In genomic region chr18:50644807-50645206, GRCh38 we compare ENCODE assay signal across 9 cellular contexts.
DNase-seq lines count a peak whose midpoint lies in the region; ATAC-seq and TF ChIP-seq lines count a peak whose summit lies in the region.
"Had no signal": no experiment of that assay in that cellular context is flagged by ENCODE, and none has a peak within 500 bp of the region (broad histone marks: within the 10 kb centered on the region; RNA-seq: fewer than 3 reads in every experiment).

No MANE protein-coding gene starts in this region.

- ATAC-seq in GM21526 (IDR thresholded peaks at IDR 0.05; ENCODE audit: low FRiP score, unreplicated experiment) (no peak), GM19351 (IDR thresholded peaks at IDR 0.05; ENCODE audit: unreplicated experiment) (no peak), GM21723 (IDR thresholded peaks at IDR 0.05; ENCODE audit: unreplicated experiment) (no peak)
- ATAC-seq: activated CD8-positive, alpha-beta T cell treated with anti-CD3 and anti-CD28 coated beads, Interleukin-2, amount 10 ng/mL, durations not matched to agents 7 days and 5 days had no signal

- DNase-seq in Daoy (ENCODE audit: low read depth) (peak; percentile 44), HuH-7 (ENCODE audit: low spot score) (peak; percentile 61), kidney tubule cell (ENCODE audit: low spot score) (peak; percentile 20)
- no peak for DNase-seq in activated CD4-positive, CD25-positive, alpha-beta regulatory T cell treated with anti-CD3 and anti-CD28 coated beads, Interleukin-2, amount 50 U/mL, for 72 hours
- DNase-seq: activated CD8-positive, alpha-beta T cell treated with anti-CD3 and anti-CD28 coated beads, Interleukin-2, amount 10 ng/mL, durations not matched to agents 7 days and 5 days had no signal

- H3K27ac ChIP-seq in VCaP, result no peak overlapping the region

- TF ChIP-seq CTCF in VCaP (conservative IDR thresholded peaks at IDR 0.05), result peak; percentile 78
